Comparison of ENCODE assay signal across 3 cellular contexts in genomic region chr5:69418559-69418958, GRCh38.
A peak's percentile ranks its signal among the peaks of the same experiment; 100 is the strongest.
TF ChIP-seq lines count a peak whose summit lies in the region.

No MANE protein-coding gene starts in this region.

TF ChIP-seq in A549, 52 proteins besides CTCF, POLR2A, EP300 and RAD21:
- TF ChIP-seq MAFK (IDR thresholded peaks at IDR 0.05; ENCODE audit: partially characterized antibody) (peak; percentile 97), RNF2 (IDR thresholded peaks at IDR 0.05; ENCODE audit: borderline replicate concordance, low read depth) (no peak)

TF ChIP-seq in IMR-90, 13 proteins besides CTCF, POLR2A, EP300 and RAD21:
- TF ChIP-seq BHLHE40 (IDR thresholded peaks at IDR 0.05; ENCODE audit: low read depth, low read length) (no peak), MAZ (IDR thresholded peaks at IDR 0.05; ENCODE audit: borderline replicate concordance, low read depth, low read length) (no peak), MAFK (IDR thresholded peaks at IDR 0.05; ENCODE audit: low read depth, low read length) (peak; percentile 97)

TF ChIP-seq in H1, 55 proteins besides CTCF, POLR2A, EP300 and RAD21:
- TF ChIP-seq ATF2 (IDR thresholded peaks at IDR 0.05; ENCODE audit: low read length) (no peak), MAFK (IDR thresholded peaks at IDR 0.05; ENCODE audit: low read depth, low read length) (peak; percentile 90)
